In genomic region chr2:161915121-161915520, GRCh38 we compare ENCODE assay signal across 13 cellular contexts.
"Had no signal": no experiment of that assay in that cellular context is flagged by ENCODE, and none has a peak within 500 bp of the region (broad histone marks: within the 10 kb centered on the region; RNA-seq: fewer than 3 reads in every experiment).

No MANE protein-coding gene starts in this region.

- H3K4me1 ChIP-seq: body of pancreas, pancreas, tibial artery, uterus had no signal

- ATAC-seq: activated CD4-positive, CD25-positive, alpha-beta regulatory T cell treated with anti-CD3 and anti-CD28 coated beads, Interleukin-2, amount 50 U/mL, for 24 hours; body of pancreas; pancreas had no signal

- H3K4me3 ChIP-seq: body of pancreas, lung, pancreas, skin epidermis, tibial artery, uterus had no signal

- H3K4me3 Mint-ChIP-seq: central memory CD8-positive, alpha-beta T cell had no signal

- H3K27ac ChIP-seq: body of pancreas, epithelial cell of prostate, pancreas, skin epidermis, tibial artery, uterus had no signal

- H3K27me3 ChIP-seq: pancreas, tibial artery, uterus had no signal

- H3K4me1 Mint-ChIP-seq: central memory CD8-positive, alpha-beta T cell had no signal

- H3K9me3 Mint-ChIP-seq: central memory CD8-positive, alpha-beta T cell had no signal

- H3K27me3 Mint-ChIP-seq: central memory CD8-positive, alpha-beta T cell had no signal

- H3K9me3 ChIP-seq: body of pancreas, pancreas, tibial artery, uterus had no signal

- H3K36me3 ChIP-seq: pancreas, tibial artery, uterus had no signal

- DNase-seq: activated CD4-positive, alpha-beta T cell treated with anti-CD3 and anti-CD28 coated beads, Interleukin-2, amount 50 U/mL, for 4 hours; activated CD8-positive, alpha-beta memory T cell treated with anti-CD3 and anti-CD28 coated beads, Interleukin-2, amount 50 U/mL, for 4 hours; body of pancreas; effector memory CD4-positive, alpha-beta T cell; hypothalamus; pancreas; tibial artery; uterus had no signal
